ENCODE assay signal across 15 cellular contexts in the genomic region with DNA sequence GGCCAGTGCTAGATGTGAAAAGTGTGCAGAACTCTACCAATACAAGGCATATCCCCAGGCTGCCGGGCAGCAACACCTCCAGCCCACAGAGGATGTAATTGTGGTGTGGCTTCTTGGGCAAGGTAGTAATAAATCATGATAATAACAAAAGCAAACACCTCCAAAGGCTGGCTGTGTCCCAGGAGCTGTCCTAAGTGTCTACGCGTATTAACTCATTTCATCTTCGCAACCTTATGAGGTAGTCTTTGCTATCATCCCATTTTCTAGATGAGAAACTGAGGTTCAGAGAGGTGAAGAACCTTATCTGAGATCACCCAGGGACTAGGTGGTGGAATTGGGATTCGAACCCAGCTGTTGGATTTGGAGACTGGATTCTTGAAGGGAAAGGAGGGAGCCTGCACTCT. TPM values are rescaled to one million over a fixed set of nuclear protein-coding genes. Genes with fewer than 3 reads are reported as not detected.
DNase-seq lines count a peak whose midpoint lies in the region; ATAC-seq and TF ChIP-seq lines count a peak whose summit lies in the region.
"Had no signal": no experiment of that assay in that cellular context is flagged by ENCODE, and none has a peak within 500 bp of the region (broad histone marks: within the 10 kb centered on the region; RNA-seq: fewer than 3 reads in every experiment).

No MANE protein-coding gene starts in this region.

- no peaks in the 10 kb centered on the region for H3K9me3 Mint-ChIP-seq in osteocyte (ENCODE audit: unreplicated experiment)
- H3K9me3 Mint-ChIP-seq in stimulated activated naive CD8-positive, alpha-beta T cell treated with anti-CD3 and anti-CD28 coated beads, Interleukin-15, amount 100 ng/mL, for 72 hours = no peaks in the 10 kb centered on the region
- no peaks in the 10 kb centered on the region for H3K9me3 Mint-ChIP-seq in H9

- DNase-seq in A172 (ENCODE audit: low spot score) = peak; percentile 65
- DNase-seq in Peyer's patch = peak in 1 of 3 donors; percentile 70
- no peak for DNase-seq in right atrium auricular region (ENCODE audit: low spot score)
- no peak for DNase-seq in osteocyte (ENCODE audit: extremely low spot score, unreplicated experiment)
- no peak for DNase-seq in inferior parietal cortex (ENCODE audit: extremely low spot score)
- DNase-seq in stimulated activated naive CD8-positive, alpha-beta T cell treated with anti-CD3 and anti-CD28 coated beads, Interleukin-15, amount 100 ng/mL, for 72 hours = no peak
- no peak for DNase-seq in H9
- DNase-seq: activated CD4-positive, alpha-beta T cell treated with anti-CD3 and anti-CD28 coated beads, Interleukin-2, amount 50 U/mL, for 1 hour; activated effector memory CD4-positive, alpha-beta T cell treated with anti-CD3 and anti-CD28 coated beads, Interleukin-2, amount 50 U/mL, for 16 hours; foreskin keratinocyte; KG1; NCI-H187; trophoblast cell had no signal

- no CpG with 5 or more reads among the region's 5 CpGs for WGBS in H9 (ENCODE audit: extremely low coverage, insufficient read length, low lambda C conversion rate)

- H3K18ac ChIP-seq in H9 (ENCODE audit: insufficient read length, low read depth, low read length) = no peak overlapping the region

- H3K27me3 Mint-ChIP-seq in osteocyte (ENCODE audit: unreplicated experiment) (no peaks in the 10 kb centered on the region), H9 (ENCODE audit: low read depth) (no peaks in the 10 kb centered on the region)
- H3K27me3 Mint-ChIP-seq in stimulated activated naive CD8-positive, alpha-beta T cell treated with anti-CD3 and anti-CD28 coated beads, Interleukin-15, amount 100 ng/mL, for 72 hours = no peaks in the 10 kb centered on the region

- H3K9me3 ChIP-seq in Peyer's patch (no peaks in the 10 kb centered on the region), right atrium auricular region (no peaks in the 10 kb centered on the region), H9 (ENCODE audit: control insufficient read depth, low read depth, low read length) (no peaks in the 10 kb centered on the region)
- H3K9me3 ChIP-seq: HAP-1 had no signal

- H3K56ac ChIP-seq in H9 (ENCODE audit: insufficient read length, low read depth, low read length) = no peak overlapping the region

- no peak overlapping the region for H3K4ac ChIP-seq in H9 (ENCODE audit: low read depth, low read length)

- H3K9ac ChIP-seq in H9 (ENCODE audit: extremely low read depth, insufficient read length, low read length) = no peak overlapping the region

- H3K27ac ChIP-seq in Peyer's patch (peak overlapping the region in 3 of 4 donors; percentile 80 to 98 (median 84)), right atrium auricular region (peak overlapping the region; percentile 94 to 96), H9 (ENCODE audit: insufficient read length, low read depth, low read length) (no peak overlapping the region)
- H3K27ac ChIP-seq: foreskin keratinocyte had no signal

- H3K14ac ChIP-seq in H9 (ENCODE audit: insufficient read depth, low read length) = no peak overlapping the region

- no peak overlapping the region for H2BK120ac ChIP-seq in H9 (ENCODE audit: low read depth, low read length, poor library complexity, severe bottlenecking)

- H3K79me1 ChIP-seq in H9 (ENCODE audit: insufficient read depth, low read depth, low read length, poor library complexity, severe bottlenecking) = no peaks in the 10 kb centered on the region

- peak overlapping the region; percentile 31 for H3K27ac Mint-ChIP-seq in osteocyte (ENCODE audit: unreplicated experiment)
- peak overlapping the region in 1 of 2 donors; percentile 64 for H3K27ac Mint-ChIP-seq in stimulated activated naive CD8-positive, alpha-beta T cell treated with anti-CD3 and anti-CD28 coated beads, Interleukin-15, amount 100 ng/mL, for 72 hours
- H3K27ac Mint-ChIP-seq in H9 = no peak overlapping the region; a peak in 1 of 7 replicates

- no peak overlapping the region for H2BK15ac ChIP-seq in H9 (ENCODE audit: low read depth, low read length)

- no peak overlapping the region for H3K23ac ChIP-seq in H9 (ENCODE audit: insufficient read length, low read depth, low read length)

- ATAC-seq in HG03139 (IDR thresholded peaks at IDR 0.05; ENCODE audit: unreplicated experiment) = no peak
- no peak for ATAC-seq in stimulated activated naive CD8-positive, alpha-beta T cell treated with anti-CD3 and anti-CD28 coated beads, Interleukin-15, amount 100 ng/mL, for 72 hours

- H4K5ac ChIP-seq in H9 (ENCODE audit: insufficient read length, low read depth, low read length) = no peak overlapping the region

- H3K4me1 ChIP-seq in Peyer's patch (peaks cover 5 to 66% (median 7%) of the 10 kb centered on the region in 4 donors), right atrium auricular region (peaks cover 0 to 83% of the 10 kb centered on the region in 2 donors), H9 (ENCODE audit: insufficient read depth, low read length) (no peaks in the 10 kb centered on the region; the same call in 1 of the 2 replicates)
- H3K4me1 ChIP-seq: foreskin keratinocyte had no signal

- H3K27me3 ChIP-seq in Peyer's patch (no peaks in the 10 kb centered on the region), right atrium auricular region (no peaks in the 10 kb centered on the region), H9 (ENCODE audit: insufficient read depth, low read length) (no peaks in the 10 kb centered on the region)
- H3K27me3 ChIP-seq: foreskin keratinocyte had no signal

- H3T11ph ChIP-seq in H9 (ENCODE audit: low read length) = no peak overlapping the region

- H3K36me3 Mint-ChIP-seq in osteocyte (ENCODE audit: unreplicated experiment) = peaks cover 25% of the 10 kb centered on the region
- H3K36me3 Mint-ChIP-seq in H9 (ENCODE audit: insufficient read depth in 1 of 3, low read depth in 3 of 3) = peaks cover 0 to 8% (median 1%) of the 10 kb centered on the region in 3 experiments; a peak in 5 of 7 replicates

- no peak overlapping the region for H2AFZ ChIP-seq in H9 (ENCODE audit: low read length)

- H3K23me2 ChIP-seq in H9 (ENCODE audit: insufficient read length, low read depth, low read length, poor library complexity, severe bottlenecking) = peaks cover 6% of the 10 kb centered on the region

- H2BK12ac ChIP-seq in H9 (ENCODE audit: insufficient read length, low read depth, low read length) = no peak overlapping the region

- H3K79me2 ChIP-seq in H9 (ENCODE audit: insufficient read depth, low read length) = no peaks in the 10 kb centered on the region

- H3K4me2 ChIP-seq in H9 (ENCODE audit: insufficient read depth, insufficient read length, low read length) = no peak overlapping the region

- no peak overlapping the region for H4K91ac ChIP-seq in H9 (ENCODE audit: insufficient read length, low read depth, low read length)

- no peak overlapping the region for H4K8ac ChIP-seq in H9 (replicated peaks; ENCODE audit: insufficient read length, low read depth, low read length)

- H3K4me1 Mint-ChIP-seq in osteocyte (ENCODE audit: unreplicated experiment) (peaks cover 51% of the 10 kb centered on the region), H9 (peaks cover 24 to 40% of the 10 kb centered on the region in 2 experiments)
- peaks cover 23% of the 10 kb centered on the region for H3K4me1 Mint-ChIP-seq in stimulated activated naive CD8-positive, alpha-beta T cell treated with anti-CD3 and anti-CD28 coated beads, Interleukin-15, amount 100 ng/mL, for 72 hours

- peak in 1 of 2 donors; percentile 42 for TF ChIP-seq POLR2A in Peyer's patch (IDR thresholded peaks at IDR 0.05)

- H2BK5ac ChIP-seq in H9 (ENCODE audit: insufficient read length, low read length) = no peak overlapping the region

- no peak overlapping the region for H2AK5ac ChIP-seq in H9 (ENCODE audit: insufficient read length, low read length)

- H3K36me3 ChIP-seq in Peyer's patch (peaks cover 0 to 43% (median 0%) of the 10 kb centered on the region in 3 donors), right atrium auricular region (peaks cover 48% of the 10 kb centered on the region)
- H3K36me3 ChIP-seq: HAP-1 had no signal

- H3K4me3 ChIP-seq in Peyer's patch (peak overlapping the region in 2 of 4 donors; percentile 15 to 49), right atrium auricular region (no peak overlapping the region)
- H3K4me3 ChIP-seq: HAP-1 had no signal

- no peak overlapping the region for H3K4me3 Mint-ChIP-seq in osteocyte (ENCODE audit: unreplicated experiment)
- no peak overlapping the region for H3K4me3 Mint-ChIP-seq in stimulated activated naive CD8-positive, alpha-beta T cell treated with anti-CD3 and anti-CD28 coated beads, Interleukin-15, amount 100 ng/mL, for 72 hours
- H3K4me3 Mint-ChIP-seq in H9 = no peak overlapping the region; a peak in 1 of 5 replicates

- TF ChIP-seq CTCF in Peyer's patch (IDR thresholded peaks at IDR 0.05) = no peak
- no peak for TF ChIP-seq CTCF in right atrium auricular region (IDR thresholded peaks at IDR 0.05)
- TF ChIP-seq CTCF in osteocyte (IDR thresholded peaks at IDR 0.05) = no peak
- TF ChIP-seq CTCF in H9 (conservative IDR thresholded peaks at IDR 0.05) = no peak

- no peaks in the 10 kb centered on the region for H4K20me1 ChIP-seq in H9 (ENCODE audit: control insufficient read depth, insufficient read depth, insufficient read length)

- no peak overlapping the region for H2BK20ac ChIP-seq in H9 (ENCODE audit: low read depth, low read length, poor library complexity, severe bottlenecking)

RNA-seq across cellular contexts. Expression of a gene that starts 5.3 kb away (rescaled TPM):
- total RNA-seq in A172 (2014; rRNA removed; shearing (Covaris generic)) = 13.7 and 13.9 TPM in 2 replicates
- total RNA-seq in Peyer's patch = 100 to 1,000 TPM in 3 of 4 donors, 10 to 100 TPM in 1; 23.1 to 283 (median 164) TPM
- total RNA-seq in right atrium auricular region = 100 to 1,000 TPM; 186 to 214 TPM
- 66.2 and 67.0 TPM in 2 replicates for total RNA-seq in osteocyte
- 16.2 and 19.9 TPM in 2 replicates for total RNA-seq in H9 (2021)

RNA-seq across cellular contexts. Expression of a gene that starts 29.5 kb away (rescaled TPM):
- total RNA-seq in A172 (2014; rRNA removed; shearing (Covaris generic)) = 0.50 and 0.62 TPM in 2 replicates
- total RNA-seq in Peyer's patch (1 to 10 TPM in 2 of 4 donors, under 1 TPM in 2; 0.53 to 2.5 (median 1.0) TPM), right atrium auricular region (1 to 10 TPM in 1 of 2 donors, under 1 TPM in 1; 0.78 to 1.1 TPM), osteocyte (36.1 and 36.8 TPM in 2 replicates), H9 (2021) (4.8 and 5.9 TPM in 2 replicates)

RNA-seq across cellular contexts. Expression of a gene that starts 44.6 kb away (rescaled TPM):
- total RNA-seq in A172 (2014; rRNA removed; shearing (Covaris generic)) = 839 and 951 TPM in 2 replicates
- total RNA-seq in Peyer's patch (100 to 1,000 TPM in 3 of 4 donors, 10 to 100 TPM in 1; 71.0 to 285 (median 247) TPM), right atrium auricular region (10 to 100 TPM; 29.5 to 61.8 TPM), osteocyte (201 and 221 TPM in 2 replicates), H9 (2021) (22.5 and 22.7 TPM in 2 replicates)

RNA-seq across cellular contexts. Expression of a gene that starts 50.0 kb away (rescaled TPM):
- 19.1 and 35.5 TPM in 2 replicates for total RNA-seq in A172 (2014; rRNA removed; shearing (Covaris generic))
- total RNA-seq in Peyer's patch = 10 to 100 TPM; 18.0 to 40.4 (median 32.9) TPM
- 10 to 100 TPM; 16.9 to 24.2 TPM for total RNA-seq in right atrium auricular region
- total RNA-seq in osteocyte = 175 and 176 TPM in 2 replicates
- 23.0 and 25.8 TPM in 2 replicates for total RNA-seq in H9 (2021)
